Comparison of ENCODE assay signal across 2 cellular contexts in genomic region chr11:100631316-100631715, GRCh38.
TF ChIP-seq lines count a peak whose summit lies in the region.

No MANE protein-coding gene starts in this region.

TF ChIP-seq in liver, 16 proteins besides CTCF, POLR2A, EP300 and RAD21 (continued from another document):
- TF ChIP-seq MAX (IDR thresholded peaks at IDR 0.05): no peak
- no peak for TF ChIP-seq EGR1 (IDR thresholded peaks at IDR 0.05; ENCODE audit: low read depth in 2 of 2)
- no peak for TF ChIP-seq TAF1 (conservative IDR thresholded peaks at IDR 0.05)
- TF ChIP-seq NR2F2 (IDR thresholded peaks at IDR 0.05): no peak
- no peak for TF ChIP-seq FOXA1 (IDR thresholded peaks at IDR 0.05)
- TF ChIP-seq ZBTB33 (IDR thresholded peaks at IDR 0.05): no peak
- no peak for TF ChIP-seq HNF4G (IDR thresholded peaks at IDR 0.05)
- TF ChIP-seq SP1 (IDR thresholded peaks at IDR 0.05): no peak
- no peak for TF ChIP-seq RXRA (IDR thresholded peaks at IDR 0.05)

TF ChIP-seq in HepG2, 621 proteins besides CTCF, POLR2A, EP300 and RAD21 (continued from another document):
- TF ChIP-seq PBX3 (CRISPR knock-in tag; IDR thresholded peaks at IDR 0.05; ENCODE audit: borderline replicate concordance): no peak
- no peak for TF ChIP-seq RBM39 (IDR thresholded peaks at IDR 0.05; ENCODE audit: low read depth, low read length, poor library complexity, severe bottlenecking)
- TF ChIP-seq SSRP1 (CRISPR knock-in tag; IDR thresholded peaks at IDR 0.05): no peak
- no peak for TF ChIP-seq TFDP2 (CRISPR knock-in tag; IDR thresholded peaks at IDR 0.05)
- no peak for TF ChIP-seq KMT2A (CRISPR knock-in tag; IDR thresholded peaks at IDR 0.05)
- no peak for TF ChIP-seq ZSCAN30 (CRISPR knock-in tag; IDR thresholded peaks at IDR 0.05)
- no peak for TF ChIP-seq KDM3A (CRISPR knock-in tag; IDR thresholded peaks at IDR 0.05; ENCODE audit: low read depth)
- TF ChIP-seq CENPX (CRISPR knock-in tag; IDR thresholded peaks at IDR 0.05): no peak
- no peak for TF ChIP-seq TIGD3 (CRISPR knock-in tag; IDR thresholded peaks at IDR 0.05; ENCODE audit: borderline replicate concordance)
- no peak for TF ChIP-seq MYNN (CRISPR knock-in tag; IDR thresholded peaks at IDR 0.05; ENCODE audit: low read depth)
- TF ChIP-seq IRF1 (CRISPR knock-in tag; IDR thresholded peaks at IDR 0.05; ENCODE audit: low read depth): no peak
- no peak for TF ChIP-seq PITX1 (CRISPR knock-in tag; IDR thresholded peaks at IDR 0.05)
